In the genomic region with DNA sequence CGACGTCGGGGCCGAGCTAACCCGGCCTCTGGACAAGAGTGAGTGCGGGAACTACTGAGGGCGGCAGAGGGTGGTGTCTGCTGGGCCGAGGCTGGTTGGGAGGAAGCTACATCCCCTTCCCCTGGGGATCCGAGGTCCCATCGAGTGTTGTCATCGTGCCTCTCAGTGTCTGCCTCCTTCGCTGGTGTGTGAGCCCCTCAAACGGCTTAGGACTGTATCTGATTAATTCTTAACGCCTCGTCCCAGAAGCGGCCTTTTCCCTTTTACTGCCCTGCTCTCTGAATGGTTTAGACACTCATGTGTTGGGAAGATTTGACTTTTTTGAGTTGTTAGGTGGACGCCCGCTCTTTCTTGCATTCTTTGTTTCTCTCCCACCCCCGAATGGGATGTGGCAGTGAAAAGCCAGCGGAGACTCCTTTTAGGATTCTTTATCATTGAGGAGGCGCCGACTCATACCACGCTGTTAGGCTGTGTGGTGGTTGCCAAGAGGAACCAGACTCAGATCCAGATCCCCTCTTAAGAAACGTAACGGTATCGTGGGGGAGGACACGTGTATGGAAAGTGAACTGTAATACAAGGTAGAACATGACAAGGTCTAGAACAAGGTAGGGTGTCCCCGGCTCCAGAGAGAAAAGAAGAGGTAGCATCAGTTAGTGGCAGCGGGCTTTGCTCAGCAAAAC, we compare ENCODE assay signal across 8 cellular contexts. TPM values are rescaled to one million over a fixed set of nuclear protein-coding genes. Genes with fewer than 3 reads are reported as not detected.
DNase-seq lines count a peak whose midpoint lies in the region; ATAC-seq, FAIRE-seq and TF ChIP-seq lines count a peak whose summit lies in the region.

No MANE protein-coding gene starts in this region.

- H3K9me3 ChIP-seq in OCI-LY1 (ENCODE audit: low read length) (no peaks in the 10 kb centered on the region), K562 (replicated peaks; ENCODE audit: control insufficient read depth, insufficient read depth, low read depth, low read length) (no peaks in the 10 kb centered on the region), suprapubic skin (no peaks in the 10 kb centered on the region)

- H4K20me1 ChIP-seq in OCI-LY1 (ENCODE audit: insufficient read depth, low read length) (no peaks in the 10 kb centered on the region), K562 (replicated peaks; ENCODE audit: control insufficient read depth, insufficient read depth, low read length) (peaks cover 4% of the 10 kb centered on the region; the same call in 1 of the 2 replicates)

- WGBS in K562 (ENCODE audit: insufficient coverage, low coverage, missing lambda C conversion rate): under 1% methylated on average over 29 of the region's 29 CpGs
- WGBS in suprapubic skin: 6% methylated on average over 21 of the region's 29 CpGs

- H3K9ac ChIP-seq in OCI-LY1 (ENCODE audit: low read length): peak overlapping the region; percentile 92
- peak overlapping the region; percentile 97 to 98 for H3K9ac ChIP-seq in K562 (ENCODE audit: insufficient read depth in 1 of 2, low read depth in 2 of 2, low read length in 2 of 2)

- H3K4me2 ChIP-seq in OCI-LY1 (ENCODE audit: low read length) (peak overlapping the region; percentile 82), K562 (ENCODE audit: insufficient read depth, low read length) (peak overlapping the region; percentile 96)

- TF ChIP-seq EP300 in K562 (IDR thresholded peaks at IDR 0.05; ENCODE audit: low read length): no peak
- no peak for TF ChIP-seq EP300 in suprapubic skin (IDR thresholded peaks at IDR 0.05)

- DNase-seq in Right ventricle myocardium superior (peak; percentile 48), left ventricle myocardium superior (no peak), K562 (ENCODE audit: extremely low read depth in 1 of 4, low spot score in 3 of 4) (peak; percentile 45 to 71 (median 52)), kidney tubule cell (ENCODE audit: low spot score) (peak; percentile 31), suprapubic skin (ENCODE audit: low spot score in 2 of 2) (no peak), pons (ENCODE audit: low spot score) (no peak)

- in situ Hi-C loops in K562 (cut with MboI): no loop called here

- CTCF ChIA-PET in K562 (lab: Yijun Ruan, JAX; ENCODE audit: low intra/inter-chr PET ratio): no interaction called here

- H3K27ac ChIP-seq in OCI-LY1 (ENCODE audit: low read depth, low read length, poor library complexity, severe bottlenecking) (peak overlapping the region; percentile 84), K562 (ENCODE audit: extremely low read depth, low read depth, low read length) (peak overlapping the region; percentile 99), suprapubic skin (peak overlapping the region; percentile 95)

- H3K27me3 ChIP-seq in OCI-LY1 (ENCODE audit: insufficient read depth, low read length) (no peaks in the 10 kb centered on the region), K562 (ENCODE audit: control insufficient read depth in 2 of 2, insufficient read depth in 2 of 2, low read length in 2 of 2) (no peaks in the 10 kb centered on the region), suprapubic skin (no peaks in the 10 kb centered on the region)

- intact Hi-C loops in Right ventricle myocardium superior (cut with DNase I) (no loop called here), left ventricle myocardium superior (cut with micrococcal nuclease) (no loop called here), K562 (cut with micrococcal nuclease) (no loop called here)

- no peak overlapping the region for H2AFZ ChIP-seq in OCI-LY1 (ENCODE audit: low read length)
- H2AFZ ChIP-seq in K562 (ENCODE audit: low read depth, low read length): peak overlapping the region; percentile 99

- H3K9me1 ChIP-seq in K562 (ENCODE audit: control insufficient read depth, insufficient read depth, low read length): no peaks in the 10 kb centered on the region

- no peak for TF ChIP-seq RAD21 in K562 (CRISPR knock-in tag; conservative IDR thresholded peaks at IDR 0.05 in 1 of 2, IDR thresholded peaks at IDR 0.05 in 1 of 2)

- TF ChIP-seq CTCF in OCI-LY1 (IDR thresholded peaks at IDR 0.05; ENCODE audit: low read length) (no peak), K562 (IDR thresholded peaks at IDR 0.05 in 2 of 3, conservative IDR thresholded peaks at IDR 0.05 in 1 of 3; ENCODE audit: insufficient read depth in 2 of 3, low read depth in 1 of 3, low read length in 3 of 3) (0 out of 6 replicates have a peak, but pooled peaks of 1 of the 3 experiments have one; percentile 2), suprapubic skin (IDR thresholded peaks at IDR 0.05) (no peak)

- H3K4me1 ChIP-seq in OCI-LY1 (ENCODE audit: insufficient read depth, low read length, severe bottlenecking) (peaks cover 20% of the 10 kb centered on the region), K562 (replicated peaks in 1 of 2; ENCODE audit: control insufficient read depth in 2 of 2, insufficient read depth in 2 of 2, low read length in 2 of 2) (peaks cover 7 to 8% of the 10 kb centered on the region in 2 experiments; a peak in 3 of 5 replicates), suprapubic skin (peaks cover 31% of the 10 kb centered on the region)

- peaks cover 13% of the 10 kb centered on the region; the same call in 1 of the 2 replicates for H3K36me3 ChIP-seq in OCI-LY1 (ENCODE audit: insufficient read depth, low read length)
- H3K36me3 ChIP-seq in K562 (ENCODE audit: control insufficient read depth, insufficient read depth, low read length): peaks cover 34% of the 10 kb centered on the region
- peaks cover 5% of the 10 kb centered on the region for H3K36me3 ChIP-seq in suprapubic skin

- no peaks in the 10 kb centered on the region; the same call in 1 of the 2 replicates for H3F3A ChIP-seq in OCI-LY1 (ENCODE audit: insufficient read depth, low read length)

- no peak for ATAC-seq in Right ventricle myocardium superior (ENCODE audit: poor library complexity)
- ATAC-seq in left ventricle myocardium superior: no peak
- ATAC-seq in K562: peak; percentile 18
- no peak for ATAC-seq in HG02642 (IDR thresholded peaks at IDR 0.05; ENCODE audit: poor library complexity, unreplicated experiment)

- FAIRE-seq in K562 (lab: Jason Lieb, UNC): no peak

- H3K9me2 ChIP-seq in OCI-LY1 (ENCODE audit: low read depth, low read length): no peaks in the 10 kb centered on the region

- TF ChIP-seq POLR2A in K562 (conservative IDR thresholded peaks at IDR 0.05) (no peak), suprapubic skin (IDR thresholded peaks at IDR 0.05) (no peak)

- POLR2A ChIA-PET in K562 (lab: Yijun Ruan, JAX): interaction anchor here (0.6 to 2.0 kb wide), 11 partner anchors 12 to 774 kb away, joined by 3 to 5 read pairs (median 3); partner anchors contain the start of gene RUFY2

- TSS peak; percentile 47 for BruUV-seq in K562 (replicated peaks; lab: Mats Ljungman, UMichigan)

- peak overlapping the region; percentile 94 for H3K4me3 ChIP-seq in OCI-LY1 (ENCODE audit: low read depth, low read length, poor library complexity, severe bottlenecking)
- H3K4me3 ChIP-seq in K562: peak overlapping the region; percentile 99
- H3K4me3 ChIP-seq in suprapubic skin: peak overlapping the region; percentile 91

- peaks cover 43% of the 10 kb centered on the region for H3K79me2 ChIP-seq in OCI-LY1 (ENCODE audit: insufficient read depth, low read length)
- peaks cover 62% of the 10 kb centered on the region for H3K79me2 ChIP-seq in K562 (ENCODE audit: control insufficient read depth, insufficient read depth, low read length)

RNA-seq across cellular contexts. Expression of gene SUPV3L1, which starts 0.6 kb away (rescaled TPM):
- 36.4 TPM for total RNA-seq in Right ventricle myocardium superior
- 40.2 TPM for total RNA-seq in left ventricle myocardium superior
- total RNA-seq in K562 (2011; cell fraction: chromatin; rRNA removed; ENCODE audit: low replicate concordance): 72.0 and 118 TPM in 2 replicates
- total RNA-seq in K562 (2011; cell fraction: nucleolus; rRNA removed): 52.4 and 53.4 TPM in 2 replicates
- 71.7 and 77.1 TPM in 2 replicates for total RNA-seq in K562 (2011; cell fraction: nucleoplasm; rRNA removed)
- total RNA-seq in K562 (2014; rRNA removed): 69.9 and 81.4 TPM in 2 replicates
- 97.2 and 109 TPM in 2 replicates for total RNA-seq in K562 (2014; rRNA removed; fragmentation: Illumina TruSeq; extraction: Trizol)
- 84.7 and 85.0 TPM in 2 replicates for total RNA-seq in K562 (2015; rRNA removed; fragmentation: Illumina TruSeq; extraction: Trizol)
- 92.6 and 103 TPM in 2 replicates for total RNA-seq in K562 (2021)
- 83.3 and 94.8 TPM in 2 replicates for polyA plus RNA-seq in K562 (2011; rRNA removed)
- 51.6 and 77.5 TPM in 2 replicates for polyA plus RNA-seq in K562 (2011; cell fraction: cytosol; rRNA removed)
- 58.7 and 70.3 TPM in 2 replicates for polyA plus RNA-seq in K562 (2011; cell fraction: nucleus; rRNA removed)
- 57.6 and 58.4 TPM in 2 replicates for polyA plus RNA-seq in K562 (2012)
- 116 and 156 TPM in 2 replicates for polyA plus RNA-seq in K562 (2014; fragmentation: Illumina TruSeq; extraction: Trizol)
- 10 to 100 TPM; 45.2 to 66.1 TPM for polyA plus RNA-seq in K562 (2014; fragmentation: Nextera tagmentation; extraction: Ambion mirVana)
- 93.3 and 106 TPM in 2 replicates for polyA plus RNA-seq in K562 (2014; rRNA removed)
- 241 and 312 TPM in 2 replicates for polyA minus RNA-seq in K562 (2011; rRNA and poly(A)+ RNA removed)
- polyA minus RNA-seq in K562 (2011; cell fraction: cytosol; rRNA and poly(A)+ RNA removed): 89.6 and 115 TPM in 2 replicates
- 27.6 and 48.0 TPM in 2 replicates for polyA minus RNA-seq in K562 (2011; cell fraction: nucleus; rRNA and poly(A)+ RNA removed)
- 10 to 100 TPM; 27.9 to 53.1 (median 30.5) TPM for total RNA-seq in suprapubic skin

RNA-seq across cellular contexts. Expression of gene HKDC1, which starts 39.5 kb away (rescaled TPM):
- total RNA-seq in Right ventricle myocardium superior: not detected
- not detected for total RNA-seq in left ventricle myocardium superior
- not detected in 2 replicates for total RNA-seq in K562 (2011; cell fraction: chromatin; rRNA removed; ENCODE audit: low replicate concordance)
- total RNA-seq in K562 (2011; cell fraction: nucleolus; rRNA removed): not detected in 2 replicates
- total RNA-seq in K562 (2011; cell fraction: nucleoplasm; rRNA removed): not detected in 2 replicates
- total RNA-seq in K562 (2014; rRNA removed): 0.12 TPM in 1 of 2 replicates, not detected in the other
- total RNA-seq in K562 (2014; rRNA removed; fragmentation: Illumina TruSeq; extraction: Trizol): 0.19 and 0.22 TPM in 2 replicates
- 0.08 TPM in 1 of 2 replicates, not detected in the other for total RNA-seq in K562 (2015; rRNA removed; fragmentation: Illumina TruSeq; extraction: Trizol)
- total RNA-seq in K562 (2021): 0.04 TPM in 1 of 2 replicates, not detected in the other
- polyA plus RNA-seq in K562 (2011; rRNA removed): 0.07 TPM in 1 of 2 replicates, not detected in the other
- polyA plus RNA-seq in K562 (2011; cell fraction: cytosol; rRNA removed): 0.06 and 0.51 TPM in 2 replicates
- polyA plus RNA-seq in K562 (2011; cell fraction: nucleus; rRNA removed): 0.04 and 0.09 TPM in 2 replicates
- 0.03 and 1.1 TPM in 2 replicates for polyA plus RNA-seq in K562 (2012)
- 0.28 TPM in 1 of 2 replicates, not detected in the other for polyA plus RNA-seq in K562 (2014; fragmentation: Illumina TruSeq; extraction: Trizol)
- polyA plus RNA-seq in K562 (2014; fragmentation: Nextera tagmentation; extraction: Ambion mirVana): not detected
- 0.15 and 0.53 TPM in 2 replicates for polyA plus RNA-seq in K562 (2014; rRNA removed)
- not detected in 2 replicates for polyA minus RNA-seq in K562 (2011; rRNA and poly(A)+ RNA removed)
- polyA minus RNA-seq in K562 (2011; cell fraction: cytosol; rRNA and poly(A)+ RNA removed): not detected in 2 replicates
- not detected in 2 replicates for polyA minus RNA-seq in K562 (2011; cell fraction: nucleus; rRNA and poly(A)+ RNA removed)
- total RNA-seq in suprapubic skin: under 1 TPM in 2 of 4 donors, not detected in 2; 0.13 to 0.15 TPM

RNA-seq across cellular contexts. Expression of gene VPS26A, which starts 56.7 kb away (rescaled TPM):
- total RNA-seq in Right ventricle myocardium superior: 34.8 TPM
- total RNA-seq in left ventricle myocardium superior: 37.3 TPM
- 5.9 and 44.1 TPM in 2 replicates for total RNA-seq in K562 (2011; cell fraction: chromatin; rRNA removed; ENCODE audit: low replicate concordance)
- total RNA-seq in K562 (2011; cell fraction: nucleolus; rRNA removed): 3.3 and 5.4 TPM in 2 replicates
- 12.9 and 27.5 TPM in 2 replicates for total RNA-seq in K562 (2011; cell fraction: nucleoplasm; rRNA removed)
- total RNA-seq in K562 (2014; rRNA removed): 41.7 and 47.1 TPM in 2 replicates
- total RNA-seq in K562 (2014; rRNA removed; fragmentation: Illumina TruSeq; extraction: Trizol): 61.6 and 78.9 TPM in 2 replicates
- total RNA-seq in K562 (2015; rRNA removed; fragmentation: Illumina TruSeq; extraction: Trizol): 52.7 and 58.7 TPM in 2 replicates
- total RNA-seq in K562 (2021): 80.9 and 83.1 TPM in 2 replicates
- 36.9 and 64.0 TPM in 2 replicates for polyA plus RNA-seq in K562 (2011; rRNA removed)
- 4.7 and 13.5 TPM in 2 replicates for polyA plus RNA-seq in K562 (2011; cell fraction: cytosol; rRNA removed)
- 4.1 and 7.3 TPM in 2 replicates for polyA plus RNA-seq in K562 (2011; cell fraction: nucleus; rRNA removed)
- polyA plus RNA-seq in K562 (2012): 70.0 and 81.1 TPM in 2 replicates
- 81.9 and 85.9 TPM in 2 replicates for polyA plus RNA-seq in K562 (2014; fragmentation: Illumina TruSeq; extraction: Trizol)
- polyA plus RNA-seq in K562 (2014; fragmentation: Nextera tagmentation; extraction: Ambion mirVana): 100 to 1,000 TPM; 117 to 137 TPM
- 63.2 and 69.3 TPM in 2 replicates for polyA plus RNA-seq in K562 (2014; rRNA removed)
- polyA minus RNA-seq in K562 (2011; rRNA and poly(A)+ RNA removed): 40.8 and 41.4 TPM in 2 replicates
- 18.8 and 21.5 TPM in 2 replicates for polyA minus RNA-seq in K562 (2011; cell fraction: cytosol; rRNA and poly(A)+ RNA removed)
- polyA minus RNA-seq in K562 (2011; cell fraction: nucleus; rRNA and poly(A)+ RNA removed): 2.8 and 6.4 TPM in 2 replicates
- total RNA-seq in suprapubic skin: 10 to 100 TPM; 29.9 to 33.4 (median 32.1) TPM

Comparison
In these comparisons a context has a peak if more than half of its experiments do, and no peak if none do; other contexts are left out.
1. DNase-seq: peak in Right ventricle myocardium superior (single experiment), K562 (4 of 4) and kidney tubule cell (single experiment); none in left ventricle myocardium superior (single experiment), suprapubic skin (0 of 2) and pons (single experiment).
2. Peak in every context shown above with its lines, with median percentiles within 50 percentile points of each other: H3K27ac ChIP-seq and H3K4me3 ChIP-seq.